18 cellular contexts compared by ENCODE assay signal in genomic region chr15:77266708-77267387, GRCh38.
DNase-seq lines count a peak whose midpoint lies in the region; ATAC-seq and TF ChIP-seq lines count a peak whose summit lies in the region.
"Had no signal": no experiment of that assay in that cellular context is flagged by ENCODE, and none has a peak within 500 bp of the region (broad histone marks: within the 10 kb centered on the region; RNA-seq: fewer than 3 reads in every experiment).

No MANE protein-coding gene starts in this region.

- no peak overlapping the region for H3K9ac ChIP-seq in HUES48 (ENCODE audit: low read depth, low read length)

- POLR2A ChIA-PET in A673 (lab: Charles Lee; ENCODE audit: low non-redundant PET), result no interaction called here

- in situ Hi-C loops in astrocyte of the spinal cord (cut with HindIII; ENCODE audit: low sequenced_read_pairs), result no loop called here

- H3K27ac ChIP-seq in A673 (ENCODE audit: low read depth, low read length, poor library complexity, severe bottlenecking) (no peak overlapping the region), HUES48 (ENCODE audit: low read depth, low read length) (peak overlapping the region; percentile 60), foreskin keratinocyte (no peak overlapping the region)
- H3K27ac ChIP-seq: gastroesophageal sphincter, transverse colon had no signal

- CTCF ChIA-PET in A673 (lab: Charles Lee), result no interaction called here

- no peaks in the 10 kb centered on the region for H3K4me1 ChIP-seq in A673 (ENCODE audit: insufficient read depth, low read length, poor library complexity, severe bottlenecking)
- H3K4me1 ChIP-seq in HUES48 (ENCODE audit: control insufficient read depth, insufficient read depth, low read length), result peaks cover 5% of the 10 kb centered on the region; the same call in 1 of the 2 replicates
- peaks cover 5% of the 10 kb centered on the region for H3K4me1 ChIP-seq in foreskin keratinocyte
- H3K4me1 ChIP-seq: gastroesophageal sphincter, transverse colon had no signal

- no peaks in the 10 kb centered on the region for H3K27me3 ChIP-seq in A673 (replicated peaks; ENCODE audit: insufficient read depth, low read depth, low read length, poor library complexity)
- no peaks in the 10 kb centered on the region for H3K27me3 ChIP-seq in HUES48 (ENCODE audit: control insufficient read depth, insufficient read depth, low read length)
- no peaks in the 10 kb centered on the region for H3K27me3 ChIP-seq in foreskin keratinocyte
- H3K27me3 ChIP-seq: gastroesophageal sphincter, transverse colon had no signal

- no TSS peak for BruUV-seq in A673 (replicated peaks; lab: Mats Ljungman, UMichigan)

- no peaks in the 10 kb centered on the region for H3K9me3 ChIP-seq in A673 (ENCODE audit: low read depth, low read length, poor library complexity, severe bottlenecking)
- no peaks in the 10 kb centered on the region for H3K9me3 ChIP-seq in HUES48 (ENCODE audit: control insufficient read depth, insufficient read depth, low read length)
- H3K9me3 ChIP-seq: gastroesophageal sphincter, transverse colon had no signal

- H3K4me3 ChIP-seq in A673 (ENCODE audit: low read depth, low read length, poor library complexity, severe bottlenecking) (no peak overlapping the region), HUES48 (ENCODE audit: low read depth, low read length) (no peak overlapping the region), astrocyte of the spinal cord (ENCODE audit: low read depth, low read length) (no peak overlapping the region)
- H3K4me3 ChIP-seq: gastroesophageal sphincter, HAP-1, skin epidermis, transverse colon had no signal

- intact Hi-C loops in A673 (cut with micrococcal nuclease; ENCODE audit: unreplicated experiment), result no loop called here

- TF ChIP-seq CTCF in A673 (conservative IDR thresholded peaks at IDR 0.05; ENCODE audit: low read depth, low read length), result no peak
- TF ChIP-seq CTCF in astrocyte of the spinal cord (IDR thresholded peaks at IDR 0.05; ENCODE audit: low read depth, low read length), result no peak
- no peak for TF ChIP-seq CTCF in foreskin keratinocyte (conservative IDR thresholded peaks at IDR 0.05)

- peak; percentile 57 for ATAC-seq in foreskin keratinocyte
- no peak for ATAC-seq in HG03378 (IDR thresholded peaks at IDR 0.05; ENCODE audit: unreplicated experiment)
- ATAC-seq: gastroesophageal sphincter, left cardiac atrium, natural killer cell, T-cell had no signal

- DNase-seq in A673 (ENCODE audit: low spot score) (peak; percentile 70), astrocyte of the spinal cord (ENCODE audit: low read depth, low spot score) (peak; percentile 96), foreskin keratinocyte (peak; percentile 3 to 38), HK-2 (ENCODE audit: unreplicated experiment) (no peak), SIG-M5 (lab: John Stamatoyannopoulos, UW) (no peak), globus pallidus (ENCODE audit: low spot score) (no peak)
- DNase-seq: activated CD4-positive, alpha-beta T cell treated with anti-CD3 and anti-CD28 coated beads, Interleukin-2, amount 10 ng/mL, durations not matched to agents 24 days and 14 days; central memory CD4-positive, alpha-beta T cell; left cardiac atrium; natural killer cell; NCI-H2081; T-cell; transverse colon had no signal

- H3K36me3 ChIP-seq in A673 (ENCODE audit: insufficient read depth, low read length, poor library complexity, severe bottlenecking), result no peaks in the 10 kb centered on the region
- no peaks in the 10 kb centered on the region for H3K36me3 ChIP-seq in HUES48 (ENCODE audit: control insufficient read depth, insufficient read depth, low read length)
- H3K36me3 ChIP-seq: HAP-1, transverse colon had no signal

Comparison
In these comparisons a context has a peak if more than half of its experiments do, and no peak if none do; other contexts are left out.
1. DNase-seq: peak in A673 (single experiment), astrocyte of the spinal cord (single experiment) and foreskin keratinocyte (2 of 2); none in HK-2 (single experiment), SIG-M5 (single experiment) and globus pallidus (single experiment).